32 cellular contexts compared by ENCODE assay signal in genomic region chr14:100328495-100329163, GRCh38. TPM values are rescaled to one million over a fixed set of nuclear protein-coding genes. Genes with fewer than 3 reads are reported as not detected.
A peak's percentile ranks its signal among the peaks of the same experiment; 100 is the strongest.
DNase-seq lines count a peak whose midpoint lies in the region; ATAC-seq, FAIRE-seq and TF ChIP-seq lines count a peak whose summit lies in the region.
"Had no signal": no experiment of that assay in that cellular context is flagged by ENCODE, and none has a peak within 500 bp of the region (broad histone marks: within the 10 kb centered on the region; RNA-seq: fewer than 3 reads in every experiment).

No MANE protein-coding gene starts in this region.

- H3K36me3 Mint-ChIP-seq in Calu3 (ENCODE audit: insufficient read depth, unreplicated experiment) (peaks cover 32% of the 10 kb centered on the region), WTC11 (no peaks in the 10 kb centered on the region)
- H3K36me3 Mint-ChIP-seq: mesothelial cell of epicardium, natural killer cell had no signal

- H3K36me3 ChIP-seq in kidney (ENCODE audit: control insufficient read depth in 1 of 2, insufficient read depth in 2 of 2, low read length in 2 of 2) (no peaks in the 10 kb centered on the region), neuronal stem cell (replicated peaks in 1 of 2; ENCODE audit: control insufficient read depth in 2 of 2, insufficient read depth in 2 of 2, low read length in 2 of 2) (peaks cover 0 to 4% of the 10 kb centered on the region in 2 donors)

- peaks cover 0 to 10% of the 10 kb centered on the region in 2 donors for H3K4me1 ChIP-seq in kidney (ENCODE audit: control insufficient read depth in 1 of 2, insufficient read depth in 1 of 2, low read depth in 1 of 2, low read length in 2 of 2)
- peaks cover 0 to 3% of the 10 kb centered on the region in 2 donors for H3K4me1 ChIP-seq in neuronal stem cell (ENCODE audit: control insufficient read depth in 2 of 2, insufficient read depth in 1 of 2, low read depth in 1 of 2, low read length in 2 of 2)
- H3K4me1 ChIP-seq: A549, testis had no signal

- H3K4me3 ChIP-seq in kidney (ENCODE audit: low read length in 2 of 2): no peak overlapping the region
- no peak overlapping the region for H3K4me3 ChIP-seq in neuronal stem cell (ENCODE audit: low read length in 2 of 2)
- H3K4me3 ChIP-seq: A549, skin epidermis, testis had no signal

- no peak overlapping the region for H3K9ac ChIP-seq in kidney (ENCODE audit: low read length in 2 of 2)
- peak overlapping the region; percentile 12 for H3K9ac ChIP-seq in neuronal stem cell (ENCODE audit: low read depth, low read length, poor library complexity)

- H3K9me3 ChIP-seq in kidney (ENCODE audit: control insufficient read depth in 1 of 2, low read length in 2 of 2): no peaks in the 10 kb centered on the region
- H3K9me3 ChIP-seq in neuronal stem cell (replicated peaks in 1 of 2; ENCODE audit: control insufficient read depth in 2 of 2, insufficient read depth in 1 of 2, low read depth in 1 of 2, low read length in 2 of 2): no peaks in the 10 kb centered on the region
- H3K9me3 ChIP-seq: A549, testis had no signal

- H3K4me2 ChIP-seq in neuronal stem cell (ENCODE audit: insufficient read depth, low read length, poor library complexity, severe bottlenecking): no peak overlapping the region
- H3K4me2 ChIP-seq: A549 had no signal

- POLR2A ChIA-PET in WTC11 (lab: Charles Lee): no interaction called here

- TF ChIP-seq CTCF in Calu3 (IDR thresholded peaks at IDR 0.05; ENCODE audit: unreplicated experiment): no peak
- TF ChIP-seq CTCF in WTC11 (IDR thresholded peaks at IDR 0.05): no peak
- no peak for TF ChIP-seq CTCF in kidney (IDR thresholded peaks at IDR 0.05; ENCODE audit: borderline replicate concordance, extremely low read depth, insufficient read depth)

- intact Hi-C loops in Calu3 (cut with micrococcal nuclease; ENCODE audit: unreplicated experiment) (no loop called here), kidney (cut with DNase I) (no loop called here)

- H3K4ac ChIP-seq in neuronal stem cell (ENCODE audit: low read length): peak overlapping the region; percentile 89

- H2AFZ ChIP-seq in neuronal stem cell (ENCODE audit: low read length): no peak overlapping the region

- no peak overlapping the region for H2BK15ac ChIP-seq in neuronal stem cell (ENCODE audit: low read length)

- H3K27me3 Mint-ChIP-seq in Calu3 (ENCODE audit: unreplicated experiment) (peaks cover 24% of the 10 kb centered on the region), WTC11 (ENCODE audit: low read depth) (no peaks in the 10 kb centered on the region)
- H3K27me3 Mint-ChIP-seq: activated naive CD8-positive, alpha-beta T cell treated with anti-CD3 and anti-CD28 coated beads, Interleukin-2, amount 10 ng/mL, durations not matched to agents 7 days and 5 days; activated T-cell treated with anti-CD3 and anti-CD28 coated beads, Interleukin-2, amount 50 U/mL, for 24 hours had no signal

- H3K9me3 Mint-ChIP-seq in Calu3 (ENCODE audit: low read depth, unreplicated experiment) (no peaks in the 10 kb centered on the region), WTC11 (no peaks in the 10 kb centered on the region)
- H3K9me3 Mint-ChIP-seq: activated naive CD8-positive, alpha-beta T cell treated with anti-CD3 and anti-CD28 coated beads, Interleukin-2, amount 10 ng/mL, durations not matched to agents 7 days and 5 days; activated T-cell treated with anti-CD3 and anti-CD28 coated beads, Interleukin-2, amount 50 U/mL, for 24 hours; H9; mesothelial cell of epicardium; natural killer cell had no signal

- peak overlapping the region; percentile 71 for H3K14ac ChIP-seq in neuronal stem cell (ENCODE audit: low read length)

- ATAC-seq in WTC11 (no peak), GM21423 (IDR thresholded peaks at IDR 0.05; ENCODE audit: unreplicated experiment) (no peak), HG03521 (IDR thresholded peaks at IDR 0.05; ENCODE audit: unreplicated experiment) (no peak), GM21723 (IDR thresholded peaks at IDR 0.05; ENCODE audit: unreplicated experiment) (no peak)
- ATAC-seq: A549, natural killer cell had no signal

- peak overlapping the region; percentile 81 for H2AK5ac ChIP-seq in neuronal stem cell (ENCODE audit: low read depth, low read length)

- H3K18ac ChIP-seq in neuronal stem cell (ENCODE audit: low read length): peak overlapping the region; percentile 80

- peak overlapping the region; percentile 80 for H3K23ac ChIP-seq in neuronal stem cell (ENCODE audit: low read depth, low read length, poor library complexity)

- H2BK5ac ChIP-seq in neuronal stem cell (ENCODE audit: low read length): peak overlapping the region; percentile 42

- H2BK120ac ChIP-seq in neuronal stem cell (ENCODE audit: low read depth, low read length): no peak overlapping the region

- H3K79me1 ChIP-seq in neuronal stem cell (ENCODE audit: low read depth, low read length): no peaks in the 10 kb centered on the region

- H3K27ac Mint-ChIP-seq in Calu3 (ENCODE audit: unreplicated experiment) (no peak overlapping the region), WTC11 (no peak overlapping the region; the same call in 1 of the 2 replicates)
- H3K27ac Mint-ChIP-seq: activated naive CD8-positive, alpha-beta T cell treated with anti-CD3 and anti-CD28 coated beads, Interleukin-2, amount 10 ng/mL, durations not matched to agents 7 days and 5 days; H9; mesothelial cell of epicardium; natural killer cell had no signal

- BruUV-seq in Calu3 (replicated peaks; lab: Mats Ljungman, UMichigan): no TSS peak

- H3K4me1 Mint-ChIP-seq in Calu3 (ENCODE audit: low read depth, unreplicated experiment) (no peaks in the 10 kb centered on the region), WTC11 (no peaks in the 10 kb centered on the region)
- H3K4me1 Mint-ChIP-seq: activated naive CD8-positive, alpha-beta T cell treated with anti-CD3 and anti-CD28 coated beads, Interleukin-2, amount 10 ng/mL, durations not matched to agents 7 days and 5 days; mesothelial cell of epicardium; natural killer cell had no signal

- FAIRE-seq in kidney (lab: Jason Lieb, UNC): no peak
- FAIRE-seq: A549, colon, islet of Langerhans, urothelium cell line had no signal

- DNase-seq in Calu3 (no peak), WTC11 (ENCODE audit: low spot score) (no peak), kidney (peak; percentile 45), neuronal stem cell (ENCODE audit: low spot score) (no peak), islet precursor cell (no peak)
- DNase-seq: activated CD4-positive, alpha-beta T cell treated with anti-CD3 and anti-CD28 coated beads for 48 hours; activated gamma-delta T cell; activated naive CD8-positive, alpha-beta T cell treated with anti-CD3 and anti-CD28 coated beads, Interleukin-2, amount 10 ng/mL, durations not matched to agents 7 days and 5 days; activated T-cell treated with anti-CD3 and anti-CD28 coated beads, Interleukin-2, amount 50 U/mL, for 24 hours; effector memory CD4-positive, alpha-beta T cell; erythroblast; glutamatergic neuron; H9; natural killer cell; NCI-H146; NCI-H774; SIG-M5; stimulated activated naive CD4-positive, alpha-beta T cell; testis had no signal

- H3K4me3 Mint-ChIP-seq in Calu3 (ENCODE audit: low read depth, unreplicated experiment) (peak overlapping the region; percentile 41), WTC11 (no peak overlapping the region)
- H3K4me3 Mint-ChIP-seq: activated naive CD8-positive, alpha-beta T cell treated with anti-CD3 and anti-CD28 coated beads, Interleukin-2, amount 10 ng/mL, durations not matched to agents 7 days and 5 days; activated T-cell treated with anti-CD3 and anti-CD28 coated beads, Interleukin-2, amount 50 U/mL, for 24 hours; H9; mesothelial cell of epicardium; natural killer cell had no signal

- no CpG with 5 or more reads among the region's 32 CpGs for WGBS in neuronal stem cell (ENCODE audit: extremely low coverage in 2 of 2, insufficient read length in 2 of 2, insufficient replicate concordance in 1 of 2), 2 donors

- CTCF ChIA-PET in Calu3 (lab: Charles Lee) (interaction anchor here (0.7 kb wide), 1 partner anchor 1339 kb away, joined by 4 read pairs; no protein-coding TSS in a partner anchor), WTC11 (lab: Charles Lee) (no interaction called here)

- no peak overlapping the region for H2BK12ac ChIP-seq in neuronal stem cell (ENCODE audit: low read length)

- H3K27me3 ChIP-seq in neuronal stem cell (ENCODE audit: control insufficient read depth in 3 of 3, insufficient read depth in 3 of 3, low read depth in 1 of 3, low read length in 3 of 3): peaks cover 0 to 21% (median 0%) of the 10 kb centered on the region in 3 experiments
- H3K27me3 ChIP-seq: testis had no signal

- no peak overlapping the region for H4K8ac ChIP-seq in neuronal stem cell (ENCODE audit: low read depth, low read length)

- H3K27ac ChIP-seq in kidney (ENCODE audit: low read depth in 2 of 2, low read length in 2 of 2) (peak overlapping the region in 1 of 2 donors; percentile 22), neuronal stem cell (replicated peaks; ENCODE audit: low read length) (no peak overlapping the region)
- H3K27ac ChIP-seq: A549, skin epidermis, testis had no signal

- peak overlapping the region; percentile 30 for H4K91ac ChIP-seq in neuronal stem cell (ENCODE audit: low read depth, low read length, poor library complexity)

TF ChIP-seq in WTC11, 78 proteins besides CTCF, POLR2A, EP300 and RAD21:
- TF ChIP-seq E2F4 (CRISPR knock-in tag; IDR thresholded peaks at IDR 0.05; ENCODE audit: borderline replicate concordance, low read depth): no peak
- peak; percentile 23; the same call in 1 of the 2 replicates for TF ChIP-seq GABPB1 (CRISPR knock-in tag; IDR thresholded peaks at IDR 0.05)

RNA-seq across cellular contexts. Expression of gene SLC25A47, which starts 5.5 kb away (rescaled TPM):
- total RNA-seq in Calu3 (2022) (not detected in 2 replicates), WTC11 (2021) (not detected in 3 replicates), kidney (not detected)
- polyA plus RNA-seq in kidney (ENCODE audit: insufficient read depth, low read depth, low replicate concordance): 1.0 TPM
- 0.03 TPM for polyA plus RNA-seq in neuronal stem cell (2013, experiment 1 of 2)
- not detected for polyA plus RNA-seq in neuronal stem cell (2013, experiment 2 of 2)
- total RNA-seq: activated CD8-positive, alpha-beta memory T cell treated with anti-CD3 and anti-CD28 coated beads for 36 hours; activated naive CD8-positive, alpha-beta T cell treated with anti-CD3 and anti-CD28 coated beads, Interleukin-2, amount 10 ng/mL, durations not matched to agents 7 days and 5 days; aorta; lower leg skin; mesothelial cell of epicardium; renal cortical epithelial cell had no signal
- polyA plus RNA-seq: A549, aorta had no signal

RNA-seq across cellular contexts. Expression of gene SLC25A29, which starts 22.4 kb away (rescaled TPM):
- 68.4 and 80.1 TPM in 2 replicates for total RNA-seq in Calu3 (2022)
- 179 to 185 TPM (median 181 TPM) in 3 replicates for total RNA-seq in WTC11 (2021)
- total RNA-seq in kidney: 152 TPM
- 88.5 TPM for polyA plus RNA-seq in kidney (ENCODE audit: insufficient read depth, low read depth, low replicate concordance)
- 113 TPM for polyA plus RNA-seq in neuronal stem cell (2013, experiment 1 of 2)
- 111 TPM for polyA plus RNA-seq in neuronal stem cell (2013, experiment 2 of 2)

RNA-seq across cellular contexts. Expression of gene WDR25, which starts 47.7 kb away (rescaled TPM):
- total RNA-seq in Calu3 (2022): 12.5 and 16.4 TPM in 2 replicates
- 7.6 to 9.0 TPM (median 8.0 TPM) in 3 replicates for total RNA-seq in WTC11 (2021)
- total RNA-seq in kidney: 12.9 TPM
- polyA plus RNA-seq in kidney (ENCODE audit: insufficient read depth, low read depth, low replicate concordance): 11.7 TPM
- 8.7 TPM for polyA plus RNA-seq in neuronal stem cell (2013, experiment 1 of 2)
- polyA plus RNA-seq in neuronal stem cell (2013, experiment 2 of 2): 9.9 TPM
